8 cellular contexts compared by ENCODE assay signal in genomic region chr11:66311470-66311964, GRCh38. TPM values are rescaled to one million over a fixed set of nuclear protein-coding genes. Genes with fewer than 3 reads are reported as not detected.
DNase-seq lines count a peak whose midpoint lies in the region; ATAC-seq and TF ChIP-seq lines count a peak whose summit lies in the region.

No MANE protein-coding gene starts in this region.

- H3K4me2 ChIP-seq in fibroblast of lung (ENCODE audit: extremely low read depth, insufficient read depth, low read length) = peak overlapping the region; percentile 49

- no peaks in the 10 kb centered on the region for H3K27me3 ChIP-seq in fibroblast of lung (ENCODE audit: control insufficient read depth, insufficient read depth, low read length)

- H3K4me3 ChIP-seq in fibroblast of lung (replicated peaks in 1 of 4; ENCODE audit: control extremely low read depth in 1 of 4, insufficient read depth in 1 of 4, low read depth in 3 of 4, low read length in 4 of 4) (peak overlapping the region in 3 of 4 experiments; percentile 13 to 71 (median 63)), skin epidermis (peak overlapping the region; percentile 25 to 49 (median 41))

- no peak overlapping the region for H3K9ac ChIP-seq in fibroblast of lung (ENCODE audit: insufficient read depth, low read length)

- H3K4me1 ChIP-seq in fibroblast of lung (ENCODE audit: control insufficient read depth, extremely low read depth, insufficient read depth, low read length) = no peaks in the 10 kb centered on the region

- DNase-seq in RWPE1 (ENCODE audit: low spot score) (no peak), fibroblast of lung (ENCODE audit: low read depth in 2 of 2) (no peak), mucosa of gallbladder (ENCODE audit: low spot score) (no peak), cerebellar nuclear complex (lab: John Stamatoyannopoulos, UW) (no peak)
- DNase-seq in activated CD4-positive, alpha-beta T cell treated with anti-CD3 and anti-CD28 coated beads, Interleukin-2, amount 50 U/mL, for 4 hours = no peak

- peaks cover 30% of the 10 kb centered on the region for H3K79me2 ChIP-seq in fibroblast of lung (ENCODE audit: control insufficient read depth, insufficient read depth, low read length)

- TF ChIP-seq CTCF in RWPE1 (conservative IDR thresholded peaks at IDR 0.05; ENCODE audit: low read depth) (peak; percentile 87), fibroblast of lung (conservative IDR thresholded peaks at IDR 0.05 in 1 of 2, IDR thresholded peaks at IDR 0.05 in 1 of 2; ENCODE audit: low read depth in 1 of 2, low read length in 2 of 2) (no peak)

- H3K27ac ChIP-seq in RWPE1 (peak overlapping the region; percentile 93), fibroblast of lung (ENCODE audit: insufficient read depth, low read length) (peak overlapping the region; percentile 84), skin epidermis (peak overlapping the region in 16 of 21 experiments; percentile 10 to 87 (median 74))

- H4K20me1 ChIP-seq in fibroblast of lung (ENCODE audit: control insufficient read depth, extremely low read depth, insufficient read depth, low read length) = no peaks in the 10 kb centered on the region

- no peak overlapping the region for H2AFZ ChIP-seq in fibroblast of lung (ENCODE audit: low read length)

- H3K36me3 ChIP-seq in fibroblast of lung (ENCODE audit: control insufficient read depth, insufficient read depth, low read length) = peaks cover 7% of the 10 kb centered on the region

- no peaks in the 10 kb centered on the region for H3K9me3 ChIP-seq in fibroblast of lung (ENCODE audit: control insufficient read depth, insufficient read depth, low read depth, low read length)

- CTCF ChIA-PET in RWPE1 (lab: Yijun Ruan, JAX) = interaction anchor here (0.6 to 3.2 kb wide), 31 partner anchors 9 to 357 kb away, joined by 3 to 25 read pairs (median 4); partner anchors contain the start of genes BRMS1, RIN1 and SLC29A2

- POLR2A ChIA-PET in RWPE1 (lab: Yijun Ruan, JAX; ENCODE audit: low non-redundant PET) = interaction anchor here (2.0 kb wide), 1 partner anchor 75 kb away, joined by 5 read pairs; no protein-coding TSS in a partner anchor

- ATAC-seq in GM18907 (IDR thresholded peaks at IDR 0.05; ENCODE audit: unreplicated experiment) (peak; percentile 0), GM18511 (IDR thresholded peaks at IDR 0.05; ENCODE audit: unreplicated experiment) (no peak)

RNA-seq across cellular contexts. Expression of gene CD248, which starts 5.3 kb away (rescaled TPM):
- 52.6 and 95.6 TPM in 2 replicates for total RNA-seq in fibroblast of lung
- polyA plus RNA-seq in fibroblast of lung = 98.8 and 132 TPM in 2 replicates
- polyA plus RNA-seq in fibroblast of lung (2012) = 418 and 663 TPM in 2 replicates
- polyA minus RNA-seq in fibroblast of lung (ENCODE audit: low replicate concordance) = 333 and 643 TPM in 2 replicates
- 34.7 TPM for total RNA-seq in mucosa of gallbladder

RNA-seq across cellular contexts. Expression of gene TMEM151A, which starts 19.8 kb away (rescaled TPM):
- under 0.01 TPM in 2 replicates for total RNA-seq in fibroblast of lung
- polyA plus RNA-seq in fibroblast of lung = not detected in 2 replicates
- polyA plus RNA-seq in fibroblast of lung (2012) = 0.07 TPM in 1 of 2 replicates, not detected in the other
- polyA minus RNA-seq in fibroblast of lung (ENCODE audit: low replicate concordance) = not detected in 2 replicates
- 61.6 TPM for total RNA-seq in mucosa of gallbladder

RNA-seq across cellular contexts. Expression of gene YIF1A, which starts 22.6 kb away (rescaled TPM):
- total RNA-seq in fibroblast of lung (134 and 167 TPM in 2 replicates), mucosa of gallbladder (103 TPM)
- polyA plus RNA-seq in fibroblast of lung = 160 and 161 TPM in 2 replicates
- polyA plus RNA-seq in fibroblast of lung (2012) = 163 and 164 TPM in 2 replicates
- polyA minus RNA-seq in fibroblast of lung (ENCODE audit: low replicate concordance) = 269 and 272 TPM in 2 replicates

RNA-seq across cellular contexts. Expression of gene RIN1, which starts 24.7 kb away (rescaled TPM):
- total RNA-seq in fibroblast of lung = 12.6 and 22.1 TPM in 2 replicates
- polyA plus RNA-seq in fibroblast of lung = 6.3 and 10.6 TPM in 2 replicates
- 20.1 and 38.9 TPM in 2 replicates for polyA plus RNA-seq in fibroblast of lung (2012)
- polyA minus RNA-seq in fibroblast of lung (ENCODE audit: low replicate concordance) = 11.7 and 30.8 TPM in 2 replicates
- total RNA-seq in mucosa of gallbladder = 16.0 TPM

RNA-seq across cellular contexts. Expression of gene BRMS1, which starts 33.4 kb away (rescaled TPM):
- total RNA-seq in fibroblast of lung (43.9 and 50.6 TPM in 2 replicates), mucosa of gallbladder (32.2 TPM)
- polyA plus RNA-seq in fibroblast of lung = 25.7 and 41.6 TPM in 2 replicates
- 32.5 and 59.6 TPM in 2 replicates for polyA plus RNA-seq in fibroblast of lung (2012)
- polyA minus RNA-seq in fibroblast of lung (ENCODE audit: low replicate concordance) = 9.5 and 19.5 TPM in 2 replicates

Comparison
In these comparisons a context has a peak if more than half of its experiments do, and no peak if none do; other contexts are left out.
1. RNA of gene TMEM151A, which starts 19.8 kb away (total RNA-seq): 61.6 TPM in mucosa of gallbladder (single experiment); under 0.01 TPM in fibroblast of lung; every median in the first group is over 10 times any median in the second.
2. Peak in every context shown above with its lines, with median percentiles within 50 percentile points of each other: H3K27ac ChIP-seq.